Comparison of ENCODE assay signal across 10 cellular contexts in the genomic region with DNA sequence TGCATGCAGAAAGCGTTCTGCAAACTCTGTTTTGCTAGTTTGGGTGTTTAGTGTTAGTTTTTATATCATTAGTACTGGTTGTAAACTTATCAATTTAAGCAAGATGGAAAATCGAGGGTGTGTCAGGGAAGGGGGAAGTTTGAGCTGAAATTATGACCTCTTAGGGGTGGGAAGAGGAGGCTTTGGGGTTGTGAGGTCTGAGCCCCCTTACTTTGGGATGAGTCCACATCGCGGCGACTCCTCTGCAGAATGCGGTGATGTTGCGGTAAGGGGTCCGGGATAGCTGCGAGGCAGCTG. TPM values are rescaled to one million over a fixed set of nuclear protein-coding genes. Genes with fewer than 3 reads are reported as not detected.
DNase-seq lines count a peak whose midpoint lies in the region; ATAC-seq and TF ChIP-seq lines count a peak whose summit lies in the region.
"Had no signal": no experiment of that assay in that cellular context is flagged by ENCODE, and none has a peak within 500 bp of the region (broad histone marks: within the 10 kb centered on the region; RNA-seq: fewer than 3 reads in every experiment).

No MANE protein-coding gene starts in this region.

- peaks cover 4% of the 10 kb centered on the region for H3K36me3 Mint-ChIP-seq in activated CD4-positive, alpha-beta T cell treated with anti-CD3 and anti-CD28 coated beads, Interleukin-2, amount 10 ng/mL, durations not matched to agents 24 days and 14 days (ENCODE audit: low read depth)

- H3K4me3 Mint-ChIP-seq in activated CD4-positive, alpha-beta T cell treated with anti-CD3 and anti-CD28 coated beads, Interleukin-2, amount 10 ng/mL, durations not matched to agents 24 days and 14 days: peak overlapping the region; percentile 92

- peaks cover 4% of the 10 kb centered on the region for H3K9me3 Mint-ChIP-seq in activated CD4-positive, alpha-beta T cell treated with anti-CD3 and anti-CD28 coated beads, Interleukin-2, amount 10 ng/mL, durations not matched to agents 24 days and 14 days

- DNase-seq in activated CD4-positive, alpha-beta T cell treated with anti-CD3 and anti-CD28 coated beads, Interleukin-2, amount 10 ng/mL, durations not matched to agents 24 days and 14 days: no peak
- DNase-seq in activated CD4-positive, alpha-beta T cell treated with anti-CD3 and anti-CD28 coated beads for 1 hour: no peak
- DNase-seq in hepatocyte (ENCODE audit: low spot score) (no peak), stomach (no peak), NCI-H1417 treated with DMSO at 0.1 percent for 48 hours (lab: John Stamatoyannopoulos, UW) (no peak)

- no peak overlapping the region for H3K27ac ChIP-seq in SU-DHL-6 (ENCODE audit: low read depth, low read length)
- H3K27ac ChIP-seq in hepatocyte: no peak overlapping the region
- peak overlapping the region in 1 of 5 donors; percentile 91 for H3K27ac ChIP-seq in stomach

- no peaks in the 10 kb centered on the region for H3K9me3 ChIP-seq in SU-DHL-6 (ENCODE audit: insufficient read depth, low read length)
- no peaks in the 10 kb centered on the region for H3K9me3 ChIP-seq in hepatocyte (ENCODE audit: low read depth)
- H3K9me3 ChIP-seq in stomach: no peaks in the 10 kb centered on the region
- H3K9me3 ChIP-seq: ascending aorta, tibial artery had no signal

- intact Hi-C loops in activated CD4-positive, alpha-beta T cell treated with anti-CD3 and anti-CD28 coated beads, Interleukin-2, amount 10 ng/mL, durations not matched to agents 24 days and 14 days (cut with micrococcal nuclease): loop anchor here (1.0 to 2.0 kb wide), 4 partner anchors 24 to 108 kb away; a partner anchor contains a TSS
- intact Hi-C loops in stomach (cut with DNase I; ENCODE audit: low total_unique reads): no loop called here

- WGBS in hepatocyte (ENCODE audit: low lambda C conversion rate, missing lambda C conversion rate): 19% methylated on average over 9 of the region's 9 CpGs
- WGBS in stomach, 5 donors: 10 to 14% (median 11%) methylated on average over 9 of the region's 9 CpGs

- H3K4me1 ChIP-seq in hepatocyte (ENCODE audit: insufficient read depth) (peaks cover 5% of the 10 kb centered on the region), stomach (peaks cover 12 to 51% (median 45%) of the 10 kb centered on the region in 4 donors)

- peaks cover 13% of the 10 kb centered on the region for H3K79me2 ChIP-seq in SU-DHL-6 (ENCODE audit: insufficient read depth, low read length)
- peaks cover 25% of the 10 kb centered on the region for H3K79me2 ChIP-seq in hepatocyte

- peaks cover 9% of the 10 kb centered on the region for H3K27me3 Mint-ChIP-seq in activated CD4-positive, alpha-beta T cell treated with anti-CD3 and anti-CD28 coated beads, Interleukin-2, amount 10 ng/mL, durations not matched to agents 24 days and 14 days

- H4K20me1 ChIP-seq in SU-DHL-6 (ENCODE audit: low read depth, low read length) (no peaks in the 10 kb centered on the region), hepatocyte (ENCODE audit: insufficient read depth, poor library complexity, severe bottlenecking) (no peaks in the 10 kb centered on the region)

- H3K9me2 ChIP-seq in SU-DHL-6 (replicated peaks; ENCODE audit: insufficient read depth, low read length) (no peaks in the 10 kb centered on the region), hepatocyte (replicated peaks; ENCODE audit: insufficient read depth) (no peaks in the 10 kb centered on the region)

- TF ChIP-seq EP300 in stomach (IDR thresholded peaks at IDR 0.05): no peak

- H3K4me3 ChIP-seq in SU-DHL-6 (ENCODE audit: insufficient read depth, low read length, poor library complexity, severe bottlenecking) (no peak overlapping the region), hepatocyte (no peak overlapping the region), stomach (peak overlapping the region in 3 of 4 donors; percentile 72 to 96 (median 94))

- H3K27ac Mint-ChIP-seq in activated CD4-positive, alpha-beta T cell treated with anti-CD3 and anti-CD28 coated beads, Interleukin-2, amount 10 ng/mL, durations not matched to agents 24 days and 14 days: peak overlapping the region; percentile 97

- no peak for ATAC-seq in HG03571 (IDR thresholded peaks at IDR 0.05; ENCODE audit: unreplicated experiment)
- no peak for ATAC-seq in GM18858 (IDR thresholded peaks at IDR 0.05; ENCODE audit: unreplicated experiment)

- H3K9ac ChIP-seq in SU-DHL-6 (ENCODE audit: low read length): no peak overlapping the region

- H3K4me1 Mint-ChIP-seq in activated CD4-positive, alpha-beta T cell treated with anti-CD3 and anti-CD28 coated beads, Interleukin-2, amount 10 ng/mL, durations not matched to agents 24 days and 14 days: peaks cover 19% of the 10 kb centered on the region

- TF ChIP-seq CTCF in SU-DHL-6 (IDR thresholded peaks at IDR 0.05; ENCODE audit: insufficient read depth, low read length, poor library complexity, severe bottlenecking): peak; percentile 12
- TF ChIP-seq CTCF in hepatocyte (IDR thresholded peaks at IDR 0.05; ENCODE audit: poor library complexity): peak; percentile 25
- no peak for TF ChIP-seq CTCF in stomach (IDR thresholded peaks at IDR 0.05)

- TF ChIP-seq POLR2A in stomach (IDR thresholded peaks at IDR 0.05): no peak

- H3K4me2 ChIP-seq in SU-DHL-6 (ENCODE audit: low read depth, low read length, poor library complexity, severe bottlenecking): peak overlapping the region; percentile 51
- H3K4me2 ChIP-seq in hepatocyte: no peak overlapping the region

- H3F3A ChIP-seq in SU-DHL-6 (ENCODE audit: insufficient read depth): no peaks in the 10 kb centered on the region

- H3K36me3 ChIP-seq in SU-DHL-6 (ENCODE audit: low read length) (no peaks in the 10 kb centered on the region), hepatocyte (replicated peaks; ENCODE audit: insufficient read depth, low read depth) (no peaks in the 10 kb centered on the region), stomach (peaks cover 7 to 29% (median 23%) of the 10 kb centered on the region in 4 donors)

- H2AFZ ChIP-seq in SU-DHL-6 (ENCODE audit: low read depth, low read length, severe bottlenecking) (no peak overlapping the region), hepatocyte (no peak overlapping the region)

- H3K27me3 ChIP-seq in SU-DHL-6 (ENCODE audit: low read length) (no peaks in the 10 kb centered on the region), hepatocyte (no peaks in the 10 kb centered on the region), stomach (no peaks in the 10 kb centered on the region)
- H3K27me3 ChIP-seq: ascending aorta, tibial artery had no signal

RNA-seq across cellular contexts. Expression of a gene that starts 0.7 kb away (rescaled TPM):
- 108 and 110 TPM in 2 replicates for total RNA-seq in activated CD4-positive, alpha-beta T cell treated with anti-CD3 and anti-CD28 coated beads, Interleukin-2, amount 10 ng/mL, durations not matched to agents 24 days and 14 days
- total RNA-seq in hepatocyte (81.6 and 130 TPM in 2 replicates), stomach (100 to 1,000 TPM in 3 of 5 donors, 10 to 100 TPM in 2; 31.6 to 217 (median 102) TPM)
- polyA plus RNA-seq in hepatocyte (270 and 276 TPM in 2 replicates), stomach (100 to 1,000 TPM; 107 to 169 (median 138) TPM)

RNA-seq across cellular contexts. Expression of a gene that starts 18.4 kb away (rescaled TPM):
- total RNA-seq in activated CD4-positive, alpha-beta T cell treated with anti-CD3 and anti-CD28 coated beads, Interleukin-2, amount 10 ng/mL, durations not matched to agents 24 days and 14 days: 28.8 and 32.6 TPM in 2 replicates
- total RNA-seq in hepatocyte (121 and 122 TPM in 2 replicates), stomach (10 to 100 TPM in 1 of 5 donors, 1 to 10 TPM in 2, not detected in 2; 2.6 to 15.6 (median 4.5) TPM)
- polyA plus RNA-seq in hepatocyte (148 and 170 TPM in 2 replicates), stomach (100 to 1,000 TPM in 1 of 3 donors, 10 to 100 TPM in 2; 26.8 to 102 (median 55.3) TPM)

RNA-seq across cellular contexts. Expression of a gene that starts 24.4 kb away (rescaled TPM):
- 299 and 323 TPM in 2 replicates for total RNA-seq in activated CD4-positive, alpha-beta T cell treated with anti-CD3 and anti-CD28 coated beads, Interleukin-2, amount 10 ng/mL, durations not matched to agents 24 days and 14 days
- total RNA-seq in hepatocyte (42.4 and 46.8 TPM in 2 replicates), stomach (100 to 1,000 TPM in 1 of 5 donors, 10 to 100 TPM in 4; 21.4 to 124 (median 42.5) TPM)
- polyA plus RNA-seq in hepatocyte (35.8 and 37.9 TPM in 2 replicates), stomach (10 to 100 TPM; 55.9 to 68.1 (median 63.4) TPM)

RNA-seq across cellular contexts. Expression of a gene that starts 55.2 kb away (rescaled TPM):
- 1,536 and 1,542 TPM in 2 replicates for total RNA-seq in activated CD4-positive, alpha-beta T cell treated with anti-CD3 and anti-CD28 coated beads, Interleukin-2, amount 10 ng/mL, durations not matched to agents 24 days and 14 days
- total RNA-seq in hepatocyte (1,556 and 1,885 TPM in 2 replicates), stomach (1,000 to 10,000 TPM in 4 of 5 donors, 100 to 1,000 TPM in 1; 428 to 2,471 (median 1,694) TPM)
- polyA plus RNA-seq in hepatocyte (938 and 950 TPM in 2 replicates), stomach (1,000 to 10,000 TPM; 2,846 to 4,539 (median 3,866) TPM)

Comparison
In these comparisons a context has a peak if more than half of its experiments do, and no peak if none do; other contexts are left out.
1. H3K4me3 ChIP-seq: peak in stomach (3 of 4); none in SU-DHL-6 (single experiment) and hepatocyte (single experiment).
2. CTCF ChIP-seq: peak in SU-DHL-6 (single experiment) and hepatocyte (single experiment); none in stomach (0 of 7).